ENCODE assay signal across 25 cellular contexts in genomic region chr5:91538179-91538578, GRCh38.
"Had no signal": no experiment of that assay in that cellular context is flagged by ENCODE, and none has a peak within 500 bp of the region (broad histone marks: within the 10 kb centered on the region; RNA-seq: fewer than 3 reads in every experiment).

No MANE protein-coding gene starts in this region.

- H3K9me3 Mint-ChIP-seq: mesothelial cell of epicardium; natural killer cell; nephron progenitor cell; neural progenitor cell; stimulated activated effector memory CD8-positive, alpha-beta T cell treated with anti-CD3 and anti-CD28 coated beads, Interleukin-12 subunit alpha, Interleukin-12 subunit beta, amount 100 ng/mL, for 72 hours; stimulated activated naive CD8-positive, alpha-beta T cell treated with anti-CD3 and anti-CD28 coated beads, Interleukin-15, Interleukin-2, amounts not matched to agents 100 ng/mL and 50 ng/mL, for 24 hours had no signal

- H3K4me1 Mint-ChIP-seq: naive B cell; nephron progenitor cell; stimulated activated effector memory CD8-positive, alpha-beta T cell treated with anti-CD3 and anti-CD28 coated beads, Interleukin-12 subunit alpha, Interleukin-12 subunit beta, amount 100 ng/mL, for 72 hours had no signal

- H3K36me3 Mint-ChIP-seq: mesothelial cell of epicardium; naive B cell; natural killer cell; neural progenitor cell; stimulated activated effector memory CD8-positive, alpha-beta T cell treated with anti-CD3 and anti-CD28 coated beads, Interleukin-12 subunit alpha, Interleukin-12 subunit beta, amount 100 ng/mL, for 72 hours had no signal

- H3K27ac Mint-ChIP-seq: naive B cell; natural killer cell; progenitor cell of endocrine pancreas; stimulated activated effector memory CD8-positive, alpha-beta T cell treated with anti-CD3 and anti-CD28 coated beads, Interleukin-12 subunit alpha, Interleukin-12 subunit beta, amount 100 ng/mL, for 72 hours; stimulated activated naive CD8-positive, alpha-beta T cell treated with anti-CD3 and anti-CD28 coated beads, Interleukin-15, Interleukin-2, amounts not matched to agents 100 ng/mL and 50 ng/mL, for 24 hours had no signal

- H3K27me3 Mint-ChIP-seq: naive B cell; progenitor cell of endocrine pancreas; stimulated activated naive CD8-positive, alpha-beta T cell treated with anti-CD3 and anti-CD28 coated beads, Interleukin-15, Interleukin-2, amounts not matched to agents 100 ng/mL and 50 ng/mL, for 24 hours had no signal

- H3K4me1 ChIP-seq: left ventricle myocardium inferior, neural progenitor cell, right atrium auricular region, sigmoid colon, spleen, suprapubic skin, tibial artery, upper lobe of right lung had no signal

- FAIRE-seq: small intestine, urothelium cell line had no signal

- H3K27me3 ChIP-seq: neural progenitor cell, ovary, right atrium auricular region, sigmoid colon, spleen, suprapubic skin, tibial artery, upper lobe of right lung had no signal

- DNase-seq: islet precursor cell; left ventricle myocardium inferior; mesendoderm; naive B cell; natural killer cell; nephron progenitor cell; ovary; sigmoid colon; small intestine; spleen; stimulated activated CD4-positive, alpha-beta T cell treated with anti-CD3 and anti-CD28 coated beads, Interleukin-4, amount 100 ng/mL, for 24 hours; stimulated activated naive CD4-positive, alpha-beta T cell; tibial artery; trophoblast cell; upper lobe of right lung had no signal

- H3K4me3 Mint-ChIP-seq: mesothelial cell of epicardium; naive B cell; natural killer cell; nephron progenitor cell; neural progenitor cell; stimulated activated effector memory CD8-positive, alpha-beta T cell treated with anti-CD3 and anti-CD28 coated beads, Interleukin-12 subunit alpha, Interleukin-12 subunit beta, amount 100 ng/mL, for 72 hours; stimulated activated naive CD8-positive, alpha-beta T cell treated with anti-CD3 and anti-CD28 coated beads, Interleukin-15, Interleukin-2, amounts not matched to agents 100 ng/mL and 50 ng/mL, for 24 hours had no signal

- H3K9me3 ChIP-seq: left ventricle myocardium inferior, ovary, right atrium auricular region, suprapubic skin, thoracic aorta, tibial artery, upper lobe of right lung had no signal

- H3K36me3 ChIP-seq: left ventricle myocardium inferior, neural progenitor cell, ovary, right atrium auricular region, sigmoid colon, spleen, suprapubic skin, thoracic aorta, tibial artery, upper lobe of right lung had no signal

- H3K4me3 ChIP-seq: left ventricle myocardium inferior, lung, neural progenitor cell, ovary, right atrium auricular region, sigmoid colon, spleen, suprapubic skin, thoracic aorta, tibial artery, upper lobe of right lung had no signal

- H2AFZ ChIP-seq: neural progenitor cell had no signal
